ENCODE assay signal across 22 cellular contexts in genomic region chr2:21746499-21746898, GRCh38.
DNase-seq lines count a peak whose midpoint lies in the region; ATAC-seq, FAIRE-seq and TF ChIP-seq lines count a peak whose summit lies in the region.
"Had no signal": no experiment of that assay in that cellular context is flagged by ENCODE, and none has a peak within 500 bp of the region (broad histone marks: within the 10 kb centered on the region; RNA-seq: fewer than 3 reads in every experiment).

No MANE protein-coding gene starts in this region.

- H3K9me3 ChIP-seq in A549 (peaks cover 24% of the 10 kb centered on the region), K562 (replicated peaks; ENCODE audit: control insufficient read depth, insufficient read depth, low read depth, low read length) (no peaks in the 10 kb centered on the region), left lung (peaks cover 0 to 9% of the 10 kb centered on the region in 2 donors)

- H3K4me3 ChIP-seq in A549: no peak overlapping the region
- H3K4me3 ChIP-seq in K562: no peak overlapping the region
- no peak overlapping the region for H3K4me3 ChIP-seq in left lung
- H3K4me3 ChIP-seq: BLaER1 had no signal

- no peaks in the 10 kb centered on the region for H3K27me3 ChIP-seq in K562 (ENCODE audit: control insufficient read depth in 2 of 2, insufficient read depth in 2 of 2, low read length in 2 of 2)
- H3K27me3 ChIP-seq in left lung: no peaks in the 10 kb centered on the region
- H3K27me3 ChIP-seq: BE2C, BLaER1 had no signal

- FAIRE-seq in A549 (lab: Jason Lieb, UNC) (no peak), K562 (lab: Jason Lieb, UNC) (no peak)
- FAIRE-seq: GM12891 had no signal

- DNase-seq in DMS 273 (lab: John Stamatoyannopoulos, UW; ENCODE audit: unreplicated experiment) (peak; percentile 5), DMS 273 treated with DMSO at 0.1 percent for 48 hours (lab: John Stamatoyannopoulos, UW) (no peak), A549 (ENCODE audit: low read depth in 1 of 2, low spot score in 1 of 2) (no peak), K562 (ENCODE audit: extremely low read depth in 1 of 4, low spot score in 3 of 4) (no peak), left lung (no peak)
- DNase-seq: ACHN; BE2C; C1 segment of cervical spinal cord; CD4-positive, alpha-beta memory T cell; CD4-positive, CD25-positive, alpha-beta regulatory T cell; CD8-positive, alpha-beta memory T cell; COR-L47; DMS153; DMS53; DMS79; DND-41; EL; GDM1 had no signal

- no peak for TF ChIP-seq POLR2A in A549 (IDR thresholded peaks at IDR 0.05; ENCODE audit: low read length)
- TF ChIP-seq POLR2A in K562 (conservative IDR thresholded peaks at IDR 0.05): no peak

- H3K79me2 ChIP-seq in K562 (ENCODE audit: control insufficient read depth, insufficient read depth, low read length): no peaks in the 10 kb centered on the region

- no peaks in the 10 kb centered on the region for H3K36me3 ChIP-seq in K562 (ENCODE audit: control insufficient read depth, insufficient read depth, low read length)
- no peaks in the 10 kb centered on the region for H3K36me3 ChIP-seq in left lung
- H3K36me3 ChIP-seq: BE2C, BLaER1 had no signal

- in situ Hi-C loops in K562 (cut with MboI): no loop called here

- H3K27ac ChIP-seq in A549 (no peak overlapping the region), K562 (ENCODE audit: extremely low read depth, low read depth, low read length) (no peak overlapping the region), left lung (no peak overlapping the region)
- H3K27ac ChIP-seq: 22Rv1, BLaER1 had no signal

- under 1% methylated on average over 3 of the region's 3 CpGs for WGBS in A549 (ENCODE audit: missing lambda C conversion rate)
- 0% methylated on average over 3 of the region's 3 CpGs for WGBS in K562 (ENCODE audit: insufficient coverage, low coverage, missing lambda C conversion rate)

- no peaks in the 10 kb centered on the region for H4K20me1 ChIP-seq in K562 (replicated peaks; ENCODE audit: control insufficient read depth, insufficient read depth, low read length)
- H4K20me1 ChIP-seq: BLaER1 had no signal

- H3K9me1 ChIP-seq in K562 (ENCODE audit: control insufficient read depth, insufficient read depth, low read length): no peaks in the 10 kb centered on the region

- H3K4me1 ChIP-seq in A549 (no peaks in the 10 kb centered on the region), K562 (replicated peaks in 1 of 2; ENCODE audit: control insufficient read depth in 2 of 2, insufficient read depth in 2 of 2, low read length in 2 of 2) (no peaks in the 10 kb centered on the region), left lung (no peaks in the 10 kb centered on the region)
- H3K4me1 ChIP-seq: BE2C had no signal

- TF ChIP-seq RAD21 in A549 (conservative IDR thresholded peaks at IDR 0.05 in 1 of 2, IDR thresholded peaks at IDR 0.05 in 1 of 2) (no peak), K562 (CRISPR knock-in tag; conservative IDR thresholded peaks at IDR 0.05 in 1 of 2, IDR thresholded peaks at IDR 0.05 in 1 of 2) (no peak)

- H3K4me2 ChIP-seq in A549: no peak overlapping the region
- no peak overlapping the region for H3K4me2 ChIP-seq in K562 (ENCODE audit: insufficient read depth, low read length)

- POLR2A ChIA-PET in A549 (lab: Yijun Ruan, JAX) (no interaction called here), K562 (lab: Yijun Ruan, JAX) (no interaction called here)

- H2AFZ ChIP-seq in K562 (ENCODE audit: low read depth, low read length): no peak overlapping the region

- CTCF ChIA-PET in A549 (lab: Yijun Ruan, JAX) (no interaction called here), K562 (lab: Yijun Ruan, JAX; ENCODE audit: low intra/inter-chr PET ratio) (no interaction called here)

- no peak for TF ChIP-seq EP300 in A549 (IDR thresholded peaks at IDR 0.05)
- TF ChIP-seq EP300 in K562 (IDR thresholded peaks at IDR 0.05; ENCODE audit: low read length): no peak

- BruUV-seq in K562 (replicated peaks; lab: Mats Ljungman, UMichigan): no TSS peak

- intact Hi-C loops in K562 (cut with micrococcal nuclease): no loop called here
- intact Hi-C loops in left lung (cut with DNase I): no loop called here

- ATAC-seq in A549 (no peak), K562 (no peak), left lung (no peak), GM18868 (IDR thresholded peaks at IDR 0.05; ENCODE audit: unreplicated experiment) (no peak)

- TF ChIP-seq CTCF in A549 (IDR thresholded peaks at IDR 0.05) (no peak), K562 (IDR thresholded peaks at IDR 0.05 in 2 of 3, conservative IDR thresholded peaks at IDR 0.05 in 1 of 3; ENCODE audit: insufficient read depth in 2 of 3, low read depth in 1 of 3, low read length in 3 of 3) (no peak), left lung (IDR thresholded peaks at IDR 0.05) (no peak)

- no peak overlapping the region for H3K9ac ChIP-seq in K562 (ENCODE audit: insufficient read depth in 1 of 2, low read depth in 2 of 2, low read length in 2 of 2)
- H3K9ac ChIP-seq: BLaER1 had no signal

TF ChIP-seq in A549, 52 proteins besides CTCF, POLR2A, EP300 and RAD21:
- TF ChIP-seq JUNB (IDR thresholded peaks at IDR 0.05) (no peak), ZFP36 (IDR thresholded peaks at IDR 0.05; ENCODE audit: borderline replicate concordance, partially characterized antibody) (peak; percentile 91)
TF ChIP-seq in A549: peak in this region for 1.

TF ChIP-seq in K562, 482 proteins besides CTCF, POLR2A, EP300 and RAD21:
- peak; percentile 40 for TF ChIP-seq ZFP36 (IDR thresholded peaks at IDR 0.05; ENCODE audit: low read depth, low read length, partially characterized antibody)
- no peak for TF ChIP-seq MTA2 (IDR thresholded peaks at IDR 0.05; ENCODE audit: low read depth)
